Comparison of ENCODE assay signal across 26 cellular contexts in the genomic region with DNA sequence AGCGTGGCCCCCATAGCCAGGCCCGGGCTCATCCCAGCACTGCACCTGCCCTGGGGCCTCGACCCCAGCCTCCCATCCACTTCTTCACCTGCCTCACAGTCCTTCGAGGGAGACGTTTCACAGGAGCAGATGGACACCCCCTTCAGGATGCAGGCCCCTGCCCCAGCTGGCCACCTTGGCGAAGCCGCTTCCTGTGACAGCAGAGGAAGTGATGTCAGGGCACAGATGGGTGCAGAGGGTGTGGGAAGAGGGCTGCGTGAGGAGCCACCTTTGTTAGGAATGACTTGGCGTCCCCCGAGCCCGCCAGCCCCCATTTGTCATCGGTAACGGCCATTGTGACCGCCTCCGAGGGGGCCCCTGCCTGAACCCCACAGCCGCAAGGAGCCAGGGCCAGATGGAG. TPM values are rescaled to one million over a fixed set of nuclear protein-coding genes. Genes with fewer than 3 reads are reported as not detected.
DNase-seq lines count a peak whose midpoint lies in the region; ATAC-seq and TF ChIP-seq lines count a peak whose summit lies in the region.
"Had no signal": no experiment of that assay in that cellular context is flagged by ENCODE, and none has a peak within 500 bp of the region (broad histone marks: within the 10 kb centered on the region; RNA-seq: fewer than 3 reads in every experiment).

No MANE protein-coding gene starts in this region.

- no peak overlapping the region for H3K4me3 Mint-ChIP-seq in activated naive CD4-positive, alpha-beta T cell treated with anti-CD3 and anti-CD28 coated beads, Interleukin-2, amount 10 ng/mL, durations not matched to agents 7 days and 5 days
- H3K4me3 Mint-ChIP-seq: activated T-cell treated with anti-CD3 and anti-CD28 coated beads, Interleukin-2, amount 50 U/mL, for 24 hours; CD4-positive, alpha-beta memory T cell; T-helper 1 cell treated with Interleukin-12 subunit alpha and Interleukin-12 subunit beta and Interleukin-4 antibody, amounts not matched to agents 30 μg/mL and 1 μg/mL, for 36 hours had no signal

- peaks cover 32% of the 10 kb centered on the region for H3F3A ChIP-seq in SK-N-SH (replicated peaks; ENCODE audit: insufficient read depth)

- H3K9me3 Mint-ChIP-seq in activated naive CD4-positive, alpha-beta T cell treated with anti-CD3 and anti-CD28 coated beads, Interleukin-2, amount 10 ng/mL, durations not matched to agents 7 days and 5 days = no peaks in the 10 kb centered on the region
- H3K9me3 Mint-ChIP-seq: activated T-cell treated with anti-CD3 and anti-CD28 coated beads, Interleukin-2, amount 50 U/mL, for 24 hours; CD4-positive, alpha-beta memory T cell; IgD-negative memory B cell; T-helper 1 cell treated with Interleukin-12 subunit alpha and Interleukin-12 subunit beta and Interleukin-4 antibody, amounts not matched to agents 30 μg/mL and 1 μg/mL, for 36 hours had no signal

- TF ChIP-seq CTCF in SK-N-SH (IDR thresholded peaks at IDR 0.05) (no peak), RWPE1 (conservative IDR thresholded peaks at IDR 0.05; ENCODE audit: low read depth) (no peak), fibroblast of pulmonary artery (IDR thresholded peaks at IDR 0.05; ENCODE audit: low read length, missing control alignments) (no peak)

- peaks cover 75% of the 10 kb centered on the region for H3K79me2 ChIP-seq in SK-N-SH (ENCODE audit: insufficient read depth)

- H3K27ac ChIP-seq in SK-N-SH (ENCODE audit: low read depth in 2 of 2, low read length in 1 of 2) (peak overlapping the region; percentile 68 to 96), RWPE1 (peak overlapping the region; percentile 85)
- H3K27ac ChIP-seq: adrenal gland, SJCRH30, stomach, tibial artery had no signal

- no peak overlapping the region for H2AFZ ChIP-seq in SK-N-SH (ENCODE audit: low read depth)

- no peaks in the 10 kb centered on the region for H3K9me2 ChIP-seq in SK-N-SH

- H3K27me3 Mint-ChIP-seq in activated naive CD4-positive, alpha-beta T cell treated with anti-CD3 and anti-CD28 coated beads, Interleukin-2, amount 10 ng/mL, durations not matched to agents 7 days and 5 days = peaks cover 8% of the 10 kb centered on the region
- H3K27me3 Mint-ChIP-seq: activated T-cell treated with anti-CD3 and anti-CD28 coated beads, Interleukin-2, amount 50 U/mL, for 24 hours; CD4-positive, alpha-beta memory T cell; IgD-negative memory B cell had no signal

- H3K4me3 ChIP-seq in SK-N-SH (ENCODE audit: low read depth in 2 of 2, low read length in 1 of 2) = no peak overlapping the region
- H3K4me3 ChIP-seq in fibroblast of pulmonary artery (replicated peaks; ENCODE audit: low read depth, low read length) = no peak overlapping the region
- H3K4me3 ChIP-seq: adrenal gland, SJCRH30, stomach, tibial artery had no signal

- H3K9me3 ChIP-seq in SK-N-SH = no peaks in the 10 kb centered on the region
- H3K9me3 ChIP-seq: adrenal gland, SJCRH30, stomach, tibial artery had no signal

- no peak for ATAC-seq in SK-N-SH treated with all-trans-retinoic acid at 6 μM for 48 hours

- POLR2A ChIA-PET in SK-N-SH (lab: Yijun Ruan, JAX) (interaction anchor here (0.6 to 1.9 kb wide), 3 partner anchors 16 to 38 kb away, joined by 3 to 7 read pairs (median 3); no protein-coding TSS in a partner anchor), RWPE1 (lab: Yijun Ruan, JAX; ENCODE audit: low non-redundant PET) (no interaction called here)

- H3K9ac ChIP-seq in SK-N-SH = peak overlapping the region; percentile 27; the same call in 1 of the 2 replicates

- no peaks in the 10 kb centered on the region for H3K36me3 Mint-ChIP-seq in activated naive CD4-positive, alpha-beta T cell treated with anti-CD3 and anti-CD28 coated beads, Interleukin-2, amount 10 ng/mL, durations not matched to agents 7 days and 5 days
- H3K36me3 Mint-ChIP-seq: CD4-positive, alpha-beta memory T cell; IgD-negative memory B cell had no signal

- TF ChIP-seq RAD21 in SK-N-SH (IDR thresholded peaks at IDR 0.05; ENCODE audit: low read length) = no peak

- peaks cover 44 to 90% of the 10 kb centered on the region in 2 experiments for H3K4me1 ChIP-seq in SK-N-SH (ENCODE audit: control insufficient read depth in 1 of 2, insufficient read depth in 2 of 2, low read depth in 1 of 2, low read length in 1 of 2)
- H3K4me1 ChIP-seq: SJCRH30 had no signal

- peaks cover 4% of the 10 kb centered on the region for H3K4me1 Mint-ChIP-seq in activated naive CD4-positive, alpha-beta T cell treated with anti-CD3 and anti-CD28 coated beads, Interleukin-2, amount 10 ng/mL, durations not matched to agents 7 days and 5 days

- peak overlapping the region; percentile 62; the same call in 1 of the 2 replicates for H3K4me2 ChIP-seq in SK-N-SH

- H3K27me3 ChIP-seq in SK-N-SH (ENCODE audit: insufficient read depth) = no peaks in the 10 kb centered on the region
- H3K27me3 ChIP-seq: adrenal gland, SJCRH30, stomach, tibial artery had no signal

- DNase-seq in SK-N-SH = no peak
- no peak for DNase-seq in RWPE1 (ENCODE audit: low spot score)
- peak; percentile 44 for DNase-seq in fibroblast of pulmonary artery (ENCODE audit: low read depth)
- DNase-seq in pulmonary artery endothelial cell (ENCODE audit: low read depth, low spot score) = peak; percentile 40
- no peak for DNase-seq in activated CD4-positive, alpha-beta T cell treated with anti-CD3 and anti-CD28 coated beads for 48 hours
- DNase-seq in DMS153 (lab: John Stamatoyannopoulos, UW) = no peak
- DNase-seq in activated naive CD4-positive, alpha-beta T cell treated with anti-CD3 and anti-CD28 coated beads, Interleukin-2, amount 10 ng/mL, durations not matched to agents 7 days and 5 days = no peak
- DNase-seq: 8988T; activated CD4-positive, alpha-beta T cell treated with anti-CD3 and anti-CD28 coated beads for 4 hours; activated gamma-delta T cell treated with Interleukin-2 at 50 U/mL for 16 hours; activated T-cell treated with anti-CD3 and anti-CD28 coated beads, Interleukin-2, amount 50 U/mL, for 24 hours; adrenal gland; CD4-positive, alpha-beta memory T cell; islet precursor cell; NCI-H1417 treated with DMSO at 0.1 percent for 48 hours; NCI-H2081 treated with DMSO at 0.1 percent for 48 hours; NCI-H446 treated with DMSO at 0.1 percent for 48 hours; NK-92 treated with Interleukin-12 subunit alpha and Interleukin-12 subunit beta, amount 100 ng/mL, for 24 hours; SJCRH30; stimulated activated CD8-positive, alpha-beta memory T cell treated with anti-CD3 and anti-CD28 coated beads, Interleukin-4, amount 100 ng/mL, for 48 hours; stomach; tibial artery had no signal

- no peaks in the 10 kb centered on the region for H3K36me3 ChIP-seq in SK-N-SH (replicated peaks in 1 of 2; ENCODE audit: control insufficient read depth in 1 of 2, insufficient read depth in 2 of 2, low read length in 1 of 2)
- H3K36me3 ChIP-seq: adrenal gland, SJCRH30, stomach, tibial artery had no signal

- peaks cover 64% of the 10 kb centered on the region; the same call in 1 of the 2 replicates for H4K20me1 ChIP-seq in SK-N-SH (ENCODE audit: insufficient read depth)

- CTCF ChIA-PET in SK-N-SH (lab: Yijun Ruan, JAX) (interaction anchor here (1.0 to 10.4 kb wide), 16 partner anchors 11 to 368 kb away, joined by 3 to 139 read pairs (median 19); partner anchors contain the start of gene UNC5B), RWPE1 (lab: Yijun Ruan, JAX) (interaction anchor here (1.0 to 1.4 kb wide), 3 partner anchors 12 to 59 kb away, joined by 3 to 8 read pairs (median 3); no protein-coding TSS in a partner anchor)
- CTCF ChIA-PET in activated naive CD4-positive, alpha-beta T cell treated with anti-CD3 and anti-CD28 coated beads, Interleukin-2, amount 10 ng/mL, durations not matched to agents 7 days and 5 days (lab: Charles Lee) = interaction anchor here (0.9 to 3.1 kb wide), 4 partner anchors 9 to 369 kb away, joined by 3 to 17 read pairs (median 4); no protein-coding TSS in a partner anchor

- no peak for TF ChIP-seq EP300 in SK-N-SH (IDR thresholded peaks at IDR 0.05; ENCODE audit: borderline replicate concordance in 1 of 2, low read depth in 1 of 2, low read length in 1 of 2)

- 73% methylated on average over 9 of the region's 16 CpGs for WGBS in SK-N-SH (ENCODE audit: low lambda C conversion rate)

- H3K27ac Mint-ChIP-seq in activated naive CD4-positive, alpha-beta T cell treated with anti-CD3 and anti-CD28 coated beads, Interleukin-2, amount 10 ng/mL, durations not matched to agents 7 days and 5 days = no peak overlapping the region
- H3K27ac Mint-ChIP-seq: activated T-cell treated with anti-CD3 and anti-CD28 coated beads, Interleukin-2, amount 50 U/mL, for 24 hours; CD4-positive, alpha-beta memory T cell; IgD-negative memory B cell; progenitor cell of endocrine pancreas; T-helper 1 cell treated with Interleukin-12 subunit alpha and Interleukin-12 subunit beta and Interleukin-4 antibody, amounts not matched to agents 30 μg/mL and 1 μg/mL, for 36 hours had no signal

TF ChIP-seq in SK-N-SH, 30 proteins besides CTCF, POLR2A, EP300 and RAD21 (continues in another document):
- TF ChIP-seq YY1 (IDR thresholded peaks at IDR 0.05; ENCODE audit: low read depth) = no peak
- no peak for TF ChIP-seq RCOR1 (IDR thresholded peaks at IDR 0.05; ENCODE audit: low read length)
- TF ChIP-seq NFIC (IDR thresholded peaks at IDR 0.05; ENCODE audit: borderline replicate concordance) = no peak

TF ChIP-seq in SK-N-SH treated with all-trans-retinoic acid at 6 μM for 48 hours, 23 proteins besides CTCF, POLR2A, EP300 and RAD21 (continues in another document):
- no peak for TF ChIP-seq TOX (CRISPR knock-in tag; IDR thresholded peaks at IDR 0.05; ENCODE audit: borderline replicate concordance)
- no peak for TF ChIP-seq ZNF70 (CRISPR knock-in tag; IDR thresholded peaks at IDR 0.05)
- TF ChIP-seq ZC3H10 (CRISPR knock-in tag; IDR thresholded peaks at IDR 0.05) = no peak
- TF ChIP-seq ISL1 (CRISPR knock-in tag; IDR thresholded peaks at IDR 0.05) = no peak
- no peak for TF ChIP-seq ZFP30 (CRISPR knock-in tag; IDR thresholded peaks at IDR 0.05)
- no peak for TF ChIP-seq ESRRG (CRISPR knock-in tag; IDR thresholded peaks at IDR 0.05)
- no peak for TF ChIP-seq ARNTL (CRISPR knock-in tag; IDR thresholded peaks at IDR 0.05; ENCODE audit: borderline replicate concordance, low read depth)

RNA-seq across cellular contexts. Expression of gene SLC29A3, which starts 47.4 kb away (rescaled TPM):
- polyA plus RNA-seq in SK-N-SH (2012; rRNA removed) = 3.8 and 4.6 TPM in 2 replicates
- 2.2 and 3.1 TPM in 2 replicates for polyA plus RNA-seq in SK-N-SH (2012; cell fraction: cytosol; rRNA removed)
- 3.6 and 4.6 TPM in 2 replicates for polyA plus RNA-seq in SK-N-SH (2012; cell fraction: nucleus; rRNA removed)
- total RNA-seq in pulmonary artery endothelial cell = 0.95 and 1.3 TPM in 2 replicates

RNA-seq across cellular contexts. Expression of gene UNC5B, which starts 59.3 kb away (rescaled TPM):
- 12.2 and 13.8 TPM in 2 replicates for polyA plus RNA-seq in SK-N-SH (2012; rRNA removed)
- 7.9 and 13.9 TPM in 2 replicates for polyA plus RNA-seq in SK-N-SH (2012; cell fraction: cytosol; rRNA removed)
- polyA plus RNA-seq in SK-N-SH (2012; cell fraction: nucleus; rRNA removed) = 19.4 and 24.8 TPM in 2 replicates
- 1.3 and 8.0 TPM in 2 replicates for total RNA-seq in pulmonary artery endothelial cell
- total RNA-seq: CD4-positive, alpha-beta memory T cell had no signal
- polyA plus RNA-seq: CD4-positive, alpha-beta memory T cell; IgD-negative memory B cell had no signal

Comparison
In these comparisons a context has a peak if more than half of its experiments do, and no peak if none do; other contexts are left out.
1. DNase-seq: peak in fibroblast of pulmonary artery (single experiment) and pulmonary artery endothelial cell (single experiment); none in SK-N-SH (single experiment), RWPE1 (single experiment), activated CD4-positive, alpha-beta T cell treated with anti-CD3 and anti-CD28 coated beads for 48 hours (single experiment), DMS153 (single experiment) and activated naive CD4-positive, alpha-beta T cell treated with anti-CD3 and anti-CD28 coated beads, Interleukin-2, amount 10 ng/mL, durations not matched to agents 7 days and 5 days (single experiment).